Comparison of ENCODE assay signal across 8 cellular contexts in genomic region chr22:23565288-23565941, GRCh38. TPM values are rescaled to one million over a fixed set of nuclear protein-coding genes. Genes with fewer than 3 reads are reported as not detected.
DNase-seq lines count a peak whose midpoint lies in the region; ATAC-seq, FAIRE-seq and TF ChIP-seq lines count a peak whose summit lies in the region.

No MANE protein-coding gene starts in this region.

- 1 to 10% (median 10%) methylated on average over 11 to 12 of the region's 12 CpGs for WGBS in small intestine, 3 donors

- intact Hi-C loops in mucosa of descending colon (cut with DNase I, micrococcal nuclease), result no loop called here

- DNase-seq in NAMALWA (ENCODE audit: low spot score) (peak; percentile 44), bronchial epithelial cell (ENCODE audit: low read depth) (no peak), mucosa of descending colon (peak in 2 of 3 donors; percentile 12 to 36), small intestine (no peak), epidermal melanocyte (ENCODE audit: insufficient read length, low spot score) (no peak)
- DNase-seq in effector CD4-positive, alpha-beta T cell, result no peak
- no peak for DNase-seq in stimulated activated naive CD4-positive, alpha-beta T cell treated with Interleukin-2 at 50 U/mL for 16 hours (lab: John Stamatoyannopoulos, UW)

- H3K9me3 ChIP-seq in ES-I3 (ENCODE audit: control insufficient read depth, insufficient read depth, low read length) (no peaks in the 10 kb centered on the region), mucosa of descending colon (no peaks in the 10 kb centered on the region), small intestine (ENCODE audit: control insufficient read depth, low read depth) (no peaks in the 10 kb centered on the region)

- no peak overlapping the region for H3K4me3 ChIP-seq in bronchial epithelial cell (ENCODE audit: low read depth, low read length)
- H3K4me3 ChIP-seq in mucosa of descending colon, result no peak overlapping the region
- H3K4me3 ChIP-seq in small intestine (ENCODE audit: low read depth in 1 of 2, low read length in 2 of 2), result peak overlapping the region in 1 of 2 donors; percentile 37

- FAIRE-seq in bronchial epithelial cell (lab: Jason Lieb, UNC), result no peak
- FAIRE-seq in small intestine (lab: Jason Lieb, UNC), result no peak

- peak; percentile 64 for ATAC-seq in mucosa of descending colon

- H3K4me1 ChIP-seq in ES-I3 (ENCODE audit: insufficient read depth, low read length) (peaks cover 7% of the 10 kb centered on the region; the same call in 1 of the 2 replicates), mucosa of descending colon (ENCODE audit: low read depth) (peaks cover 9% of the 10 kb centered on the region), small intestine (ENCODE audit: control insufficient read depth in 2 of 2, insufficient read depth in 1 of 2, low read depth in 1 of 2, low read length in 1 of 2) (no peaks in the 10 kb centered on the region)

- TF ChIP-seq CTCF in bronchial epithelial cell (IDR thresholded peaks at IDR 0.05; ENCODE audit: insufficient read depth, low read length, severe bottlenecking) (peak; percentile 3), mucosa of descending colon (IDR thresholded peaks at IDR 0.05) (no peak)

- no peak overlapping the region for H3K27ac ChIP-seq in small intestine (ENCODE audit: low read depth in 1 of 2, low read length in 1 of 2)

- H3K9ac ChIP-seq in ES-I3 (ENCODE audit: low read depth, low read length), result peak overlapping the region; percentile 80; the same call in 1 of the 2 replicates

- H3K36me3 ChIP-seq in ES-I3 (ENCODE audit: insufficient read depth, low read length), result no peaks in the 10 kb centered on the region
- H3K36me3 ChIP-seq in bronchial epithelial cell (ENCODE audit: control insufficient read depth, insufficient read depth, low read length), result no peaks in the 10 kb centered on the region
- H3K36me3 ChIP-seq in mucosa of descending colon (ENCODE audit: low read depth), result no peaks in the 10 kb centered on the region
- H3K36me3 ChIP-seq in small intestine (ENCODE audit: control insufficient read depth in 2 of 2, insufficient read depth in 2 of 2, low read length in 2 of 2), result no peaks in the 10 kb centered on the region

- peaks cover 20% of the 10 kb centered on the region for H3K27me3 ChIP-seq in bronchial epithelial cell (ENCODE audit: control insufficient read depth, insufficient read depth, low read length)
- peaks cover 4 to 10% of the 10 kb centered on the region in 2 donors for H3K27me3 ChIP-seq in small intestine (ENCODE audit: control insufficient read depth in 2 of 2, insufficient read depth in 2 of 2, low read length in 2 of 2)

RNA-seq across cellular contexts. Expression of gene IGLL1, which starts 14.7 kb away (rescaled TPM):
- total RNA-seq in bronchial epithelial cell (not detected in 2 replicates), mucosa of descending colon (not detected)
- not detected for polyA plus RNA-seq in small intestine

Comparison
In these comparisons a context has a peak if more than half of its experiments do, and no peak if none do; other contexts are left out.
1. DNase-seq: peak in NAMALWA (single experiment) and mucosa of descending colon (2 of 3); none in bronchial epithelial cell (single experiment), small intestine (single experiment), effector CD4-positive, alpha-beta T cell (single experiment), stimulated activated naive CD4-positive, alpha-beta T cell treated with Interleukin-2 at 50 U/mL for 16 hours (single experiment) and epidermal melanocyte (single experiment).